Comparison of ENCODE assay signal across 1 cellular context in genomic region chr11:5809122-5809519, GRCh38.
TF ChIP-seq lines count a peak whose summit lies in the region.

No MANE protein-coding gene starts in this region.

TF ChIP-seq in HepG2, 621 proteins besides CTCF, POLR2A, EP300 and RAD21:
- TF ChIP-seq ZNF17 (CRISPR knock-in tag; IDR thresholded peaks at IDR 0.05) = no peak
- no peak for TF ChIP-seq FOXA1 (IDR thresholded peaks at IDR 0.05)
- no peak for TF ChIP-seq FOXA1 (CRISPR knock-in tag; IDR thresholded peaks at IDR 0.05)
- TF ChIP-seq MYC (CRISPR knock-in tag; IDR thresholded peaks at IDR 0.05; ENCODE audit: borderline replicate concordance) = no peak
- TF ChIP-seq ZNF7 (CRISPR knock-in tag; IDR thresholded peaks at IDR 0.05) = no peak
- TF ChIP-seq BCL6 (CRISPR knock-in tag; IDR thresholded peaks at IDR 0.05) = no peak
- TF ChIP-seq ZNF580 (CRISPR knock-in tag; IDR thresholded peaks at IDR 0.05; ENCODE audit: borderline replicate concordance, low read depth) = no peak
- no peak for TF ChIP-seq ZNF143 (CRISPR knock-in tag; IDR thresholded peaks at IDR 0.05)
- TF ChIP-seq ZNF710 (CRISPR knock-in tag; IDR thresholded peaks at IDR 0.05; ENCODE audit: borderline replicate concordance) = no peak
- no peak for TF ChIP-seq DNMT3B (CRISPR knock-in tag; conservative IDR thresholded peaks at IDR 0.05)
- no peak for TF ChIP-seq SKIL (CRISPR knock-in tag; IDR thresholded peaks at IDR 0.05; ENCODE audit: borderline replicate concordance)
- TF ChIP-seq ZFP1 (CRISPR knock-in tag; IDR thresholded peaks at IDR 0.05) = no peak
- no peak for TF ChIP-seq ZNF704 (CRISPR knock-in tag; IDR thresholded peaks at IDR 0.05; ENCODE audit: borderline replicate concordance)
